8 cellular contexts compared by ENCODE assay signal in genomic region chr9:134366223-134367031, GRCh38. TPM values are rescaled to one million over a fixed set of nuclear protein-coding genes. Genes with fewer than 3 reads are reported as not detected.
DNase-seq lines count a peak whose midpoint lies in the region; ATAC-seq, FAIRE-seq and TF ChIP-seq lines count a peak whose summit lies in the region.

No MANE protein-coding gene starts in this region.

- ATAC-seq in GM18873 (IDR thresholded peaks at IDR 0.05; ENCODE audit: low FRiP score, unreplicated experiment): no peak

- peaks cover 92% of the 10 kb centered on the region for H3K79me2 ChIP-seq in hepatocyte

- H3K27ac Mint-ChIP-seq in activated T-helper 1 cell treated with anti-CD3 and anti-CD28 coated beads, Interleukin-12 subunit alpha, Interleukin-12 subunit beta, Interleukin-2, Interleukin-4 antibody, amounts not matched to agents 30 ng/mL and 10 ng/mL and 1 ng/mL, durations not matched to agents 14 hours and 24 hours and 36 hours: no peak overlapping the region

- no peaks in the 10 kb centered on the region for H3K9me2 ChIP-seq in hepatocyte (replicated peaks; ENCODE audit: insufficient read depth)

- H3K36me3 Mint-ChIP-seq in activated T-helper 1 cell treated with anti-CD3 and anti-CD28 coated beads, Interleukin-12 subunit alpha, Interleukin-12 subunit beta, Interleukin-2, Interleukin-4 antibody, amounts not matched to agents 30 ng/mL and 10 ng/mL and 1 ng/mL, durations not matched to agents 14 hours and 24 hours and 36 hours (ENCODE audit: low read depth): no peaks in the 10 kb centered on the region

- H3K9me3 ChIP-seq in hepatocyte (ENCODE audit: low read depth) (no peaks in the 10 kb centered on the region), small intestine (ENCODE audit: control insufficient read depth, low read depth) (no peaks in the 10 kb centered on the region)

- no peak overlapping the region for H3K4me3 ChIP-seq in hepatocyte
- H3K4me3 ChIP-seq in small intestine (ENCODE audit: low read depth in 1 of 2, low read length in 2 of 2): no peak overlapping the region

- intact Hi-C loops in activated T-helper 1 cell treated with anti-CD3 and anti-CD28 coated beads, Interleukin-12 subunit alpha, Interleukin-12 subunit beta, Interleukin-2, Interleukin-4 antibody, amounts not matched to agents 30 ng/mL and 10 ng/mL and 1 ng/mL, durations not matched to agents 14 hours and 24 hours and 36 hours (cut with micrococcal nuclease): no loop called here

- peak; percentile 95 for DNase-seq in DMS79 treated with DMSO at 0.1 percent for 48 hours (lab: John Stamatoyannopoulos, UW)
- peak; percentile 73 for DNase-seq in NCI-H226
- DNase-seq in astrocyte of the hippocampus (ENCODE audit: low read depth, low spot score): peak; percentile 86
- peak; percentile 88 for DNase-seq in hepatocyte (ENCODE audit: low spot score)
- peak; percentile 88 for DNase-seq in small intestine
- DNase-seq in stimulated activated CD4-positive, alpha-beta T cell treated with anti-CD3 and anti-CD28 coated beads, Interleukin-2, amount 100 ng/mL, for 48 hours: no peak
- DNase-seq in activated T-helper 1 cell treated with anti-CD3 and anti-CD28 coated beads, Interleukin-12 subunit alpha, Interleukin-12 subunit beta, Interleukin-2, Interleukin-4 antibody, amounts not matched to agents 30 ng/mL and 10 ng/mL and 1 ng/mL, durations not matched to agents 14 hours and 24 hours and 36 hours (ENCODE audit: low spot score): no peak

- peaks cover 91% of the 10 kb centered on the region for H4K20me1 ChIP-seq in hepatocyte (ENCODE audit: insufficient read depth, poor library complexity, severe bottlenecking)

- H3K4me2 ChIP-seq in hepatocyte: peak overlapping the region; percentile 69

- FAIRE-seq in small intestine (lab: Jason Lieb, UNC): no peak

- H3K27ac ChIP-seq in hepatocyte: peak overlapping the region; percentile 96
- H3K27ac ChIP-seq in small intestine (ENCODE audit: low read depth in 1 of 2, low read length in 1 of 2): peak overlapping the region; percentile 71 to 95

- no peaks in the 10 kb centered on the region for H3K9me3 Mint-ChIP-seq in activated T-helper 1 cell treated with anti-CD3 and anti-CD28 coated beads, Interleukin-12 subunit alpha, Interleukin-12 subunit beta, Interleukin-2, Interleukin-4 antibody, amounts not matched to agents 30 ng/mL and 10 ng/mL and 1 ng/mL, durations not matched to agents 14 hours and 24 hours and 36 hours

- H3K27me3 Mint-ChIP-seq in activated T-helper 1 cell treated with anti-CD3 and anti-CD28 coated beads, Interleukin-12 subunit alpha, Interleukin-12 subunit beta, Interleukin-2, Interleukin-4 antibody, amounts not matched to agents 30 ng/mL and 10 ng/mL and 1 ng/mL, durations not matched to agents 14 hours and 24 hours and 36 hours (ENCODE audit: insufficient read depth): no peaks in the 10 kb centered on the region

- no peak for TF ChIP-seq CTCF in hepatocyte (IDR thresholded peaks at IDR 0.05; ENCODE audit: poor library complexity)

- WGBS in hepatocyte (ENCODE audit: low lambda C conversion rate, missing lambda C conversion rate): 44% methylated on average over 25 of the region's 25 CpGs
- 7 to 26% (median 23%) methylated on average over 24 to 25 of the region's 25 CpGs for WGBS in small intestine, 3 donors

- peaks cover 54% of the 10 kb centered on the region for H3K4me1 ChIP-seq in hepatocyte (ENCODE audit: insufficient read depth)
- peaks cover 8 to 21% of the 10 kb centered on the region in 2 donors for H3K4me1 ChIP-seq in small intestine (ENCODE audit: control insufficient read depth in 2 of 2, insufficient read depth in 1 of 2, low read depth in 1 of 2, low read length in 1 of 2)

- H3K4me1 Mint-ChIP-seq in activated T-helper 1 cell treated with anti-CD3 and anti-CD28 coated beads, Interleukin-12 subunit alpha, Interleukin-12 subunit beta, Interleukin-2, Interleukin-4 antibody, amounts not matched to agents 30 ng/mL and 10 ng/mL and 1 ng/mL, durations not matched to agents 14 hours and 24 hours and 36 hours (ENCODE audit: low read depth): no peaks in the 10 kb centered on the region

- H2AFZ ChIP-seq in hepatocyte: no peak overlapping the region

- H3K27me3 ChIP-seq in hepatocyte: no peaks in the 10 kb centered on the region
- no peaks in the 10 kb centered on the region for H3K27me3 ChIP-seq in small intestine (ENCODE audit: control insufficient read depth in 2 of 2, insufficient read depth in 2 of 2, low read length in 2 of 2)

- H3K36me3 ChIP-seq in hepatocyte (replicated peaks; ENCODE audit: insufficient read depth, low read depth) (no peaks in the 10 kb centered on the region), small intestine (ENCODE audit: control insufficient read depth in 2 of 2, insufficient read depth in 2 of 2, low read length in 2 of 2) (no peaks in the 10 kb centered on the region)

- H3K4me3 Mint-ChIP-seq in activated T-helper 1 cell treated with anti-CD3 and anti-CD28 coated beads, Interleukin-12 subunit alpha, Interleukin-12 subunit beta, Interleukin-2, Interleukin-4 antibody, amounts not matched to agents 30 ng/mL and 10 ng/mL and 1 ng/mL, durations not matched to agents 14 hours and 24 hours and 36 hours: no peak overlapping the region

RNA-seq across cellular contexts. Expression of gene RXRA, which starts 40.2 kb away (rescaled TPM):
- total RNA-seq in hepatocyte: 32.5 and 35.9 TPM in 2 replicates
- polyA plus RNA-seq in hepatocyte (34.3 and 41.6 TPM in 2 replicates), small intestine (10 to 100 TPM; 30.8 to 48.3 (median 34.7) TPM)
- total RNA-seq in activated T-helper 1 cell treated with anti-CD3 and anti-CD28 coated beads, Interleukin-12 subunit alpha, Interleukin-12 subunit beta, Interleukin-2, Interleukin-4 antibody, amounts not matched to agents 30 ng/mL and 10 ng/mL and 1 ng/mL, durations not matched to agents 14 hours and 24 hours and 36 hours: 0.71 and 0.91 TPM in 2 replicates

Comparison
In these comparisons a context has a peak if more than half of its experiments do, and no peak if none do; other contexts are left out.
1. DNase-seq: peak in DMS79 treated with DMSO at 0.1 percent for 48 hours (single experiment), NCI-H226 (single experiment), astrocyte of the hippocampus (single experiment), hepatocyte (single experiment) and small intestine (single experiment); none in stimulated activated CD4-positive, alpha-beta T cell treated with anti-CD3 and anti-CD28 coated beads, Interleukin-2, amount 100 ng/mL, for 48 hours (0 of 2) and activated T-helper 1 cell treated with anti-CD3 and anti-CD28 coated beads, Interleukin-12 subunit alpha, Interleukin-12 subunit beta, Interleukin-2, Interleukin-4 antibody, amounts not matched to agents 30 ng/mL and 10 ng/mL and 1 ng/mL, durations not matched to agents 14 hours and 24 hours and 36 hours (single experiment).
2. RNA of gene RXRA, which starts 40.2 kb away (total RNA-seq): 32.5 to 35.9 TPM in hepatocyte; 0.71 to 0.91 TPM in activated T-helper 1 cell treated with anti-CD3 and anti-CD28 coated beads, Interleukin-12 subunit alpha, Interleukin-12 subunit beta, Interleukin-2, Interleukin-4 antibody, amounts not matched to agents 30 ng/mL and 10 ng/mL and 1 ng/mL, durations not matched to agents 14 hours and 24 hours and 36 hours; every median in the first group is over 10 times any median in the second.